Comparison of ENCODE assay signal across 8 cellular contexts in the genomic region with DNA sequence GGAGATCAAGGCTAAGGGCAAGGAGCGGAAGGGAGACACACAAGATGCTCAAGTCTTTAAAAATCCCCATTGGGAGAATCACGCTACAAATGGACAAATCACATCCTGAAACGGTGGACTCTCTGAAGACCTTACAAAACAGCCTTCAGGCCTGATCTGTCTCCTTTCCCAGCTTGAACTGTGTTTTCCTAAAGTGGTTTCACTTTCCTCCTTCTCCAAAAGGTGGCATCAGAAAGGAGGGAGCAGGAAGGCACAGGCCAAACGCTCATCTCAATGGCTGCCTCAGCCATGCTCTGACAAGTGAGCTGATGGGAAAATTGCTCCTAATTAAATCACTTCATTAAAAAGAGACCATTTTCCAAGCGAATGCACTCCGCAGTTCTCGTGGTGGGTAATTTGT. TPM values are rescaled to one million over a fixed set of nuclear protein-coding genes. Genes with fewer than 3 reads are reported as not detected.
DNase-seq lines count a peak whose midpoint lies in the region; ATAC-seq, FAIRE-seq and TF ChIP-seq lines count a peak whose summit lies in the region.

No MANE protein-coding gene starts in this region.

- FAIRE-seq in H54 (lab: Jason Lieb, UNC) = peak; percentile 64

- no peak overlapping the region for H3K4me3 ChIP-seq in skeletal muscle cell (ENCODE audit: low read depth, low read length)

- no peak for ATAC-seq in HG03354 (IDR thresholded peaks at IDR 0.05; ENCODE audit: poor library complexity, severe bottlenecking, unreplicated experiment)

- H3K27ac ChIP-seq in epithelial cell of prostate = peak overlapping the region; percentile 97

- DNase-seq in H54 (ENCODE audit: insufficient read length, low spot score) (no peak), NCI-H460 (ENCODE audit: extremely low read depth, low read depth) (peak; percentile 58), epithelial cell of prostate (ENCODE audit: low read depth, low spot score) (no peak), skeletal muscle cell (ENCODE audit: low read depth) (peak; percentile 80), NCI-H1048 (lab: John Stamatoyannopoulos, UW) (no peak)
- no peak for DNase-seq in activated CD4-positive, alpha-beta T cell treated with anti-CD3 and anti-CD28 coated beads, Interleukin-2, amount 50 U/mL, for 1 hour
- no peak for DNase-seq in activated T-cell treated with anti-CD3 and anti-CD28 coated beads, Interleukin-2, amount 50 U/mL, for 1 hour

- no peak for TF ChIP-seq POLR2A in H54 (IDR thresholded peaks at IDR 0.05; ENCODE audit: low read depth, low read length)

RNA-seq across cellular contexts. Expression of a gene that starts 47.7 kb away (rescaled TPM):
- total RNA-seq in NCI-H460 (2014; rRNA removed; shearing (Covaris generic)) = 28.8 and 29.2 TPM in 2 replicates
- 10.0 and 13.3 TPM in 2 replicates for polyA plus RNA-seq in NCI-H460 (2014; cell fraction: nucleus; rRNA removed)

Comparison
In these comparisons a context has a peak if more than half of its experiments do, and no peak if none do; other contexts are left out.
1. DNase-seq: peak in NCI-H460 (single experiment) and skeletal muscle cell (single experiment); none in H54 (single experiment), epithelial cell of prostate (single experiment), NCI-H1048 (single experiment), activated CD4-positive, alpha-beta T cell treated with anti-CD3 and anti-CD28 coated beads, Interleukin-2, amount 50 U/mL, for 1 hour (single experiment) and activated T-cell treated with anti-CD3 and anti-CD28 coated beads, Interleukin-2, amount 50 U/mL, for 1 hour (single experiment).